In genomic region chr5:90595766-90596165, GRCh38 we compare ENCODE assay signal across 1 cellular context. TPM values are rescaled to one million over a fixed set of nuclear protein-coding genes. Genes with fewer than 3 reads are reported as not detected.
"Had no signal": no experiment of that assay in that cellular context is flagged by ENCODE, and none has a peak within 500 bp of the region (broad histone marks: within the 10 kb centered on the region; RNA-seq: fewer than 3 reads in every experiment).

No MANE protein-coding gene starts in this region.

RNA-seq across cellular contexts. Expression of gene ADGRV1, which starts 37.2 kb away (rescaled TPM):
- total RNA-seq: activated naive CD4-positive, alpha-beta T cell treated with anti-CD3 and anti-CD28 coated beads for 36 hours had no signal
